10 cellular contexts compared by ENCODE assay signal in the genomic region with DNA sequence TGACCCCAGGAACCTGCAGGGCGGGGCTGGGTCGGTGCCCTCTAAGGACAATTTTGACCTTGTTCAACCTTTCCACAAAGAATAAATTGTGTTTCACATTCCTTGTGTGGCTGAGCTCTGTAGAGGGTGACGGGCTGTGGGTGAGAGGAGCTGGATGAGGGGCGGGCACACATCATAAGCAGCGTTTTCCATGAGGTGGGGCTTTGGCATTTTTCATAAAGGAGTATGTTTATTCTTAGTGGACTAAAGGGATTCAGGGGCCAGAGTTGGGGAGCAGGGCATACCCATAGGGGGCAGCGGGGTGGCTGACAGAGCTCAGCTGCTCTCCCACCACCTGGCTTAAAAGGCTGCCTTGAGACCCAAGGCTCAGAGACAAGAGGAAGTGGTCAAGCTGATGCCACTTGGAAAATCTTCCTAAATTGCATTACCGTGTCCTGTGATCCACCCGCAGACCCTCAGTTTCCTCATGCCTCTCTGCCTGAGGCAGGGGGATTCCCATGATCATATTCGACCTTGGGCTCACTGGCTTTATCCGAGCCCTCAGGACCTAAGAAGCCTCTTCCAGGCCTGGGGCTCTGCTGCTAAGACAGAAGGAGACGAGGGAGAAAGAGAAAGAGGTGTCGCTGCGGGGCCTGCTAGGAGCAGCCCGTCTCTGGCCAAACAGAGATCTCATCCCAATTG. TPM values are rescaled to one million over a fixed set of nuclear protein-coding genes. Genes with fewer than 3 reads are reported as not detected.
DNase-seq lines count a peak whose midpoint lies in the region; ATAC-seq, FAIRE-seq and TF ChIP-seq lines count a peak whose summit lies in the region.
"Had no signal": no experiment of that assay in that cellular context is flagged by ENCODE, and none has a peak within 500 bp of the region (broad histone marks: within the 10 kb centered on the region; RNA-seq: fewer than 3 reads in every experiment).

No MANE protein-coding gene starts in this region.

- H3K4me1 ChIP-seq in psoas muscle (peaks cover 43% of the 10 kb centered on the region), small intestine (ENCODE audit: control insufficient read depth in 2 of 2, insufficient read depth in 1 of 2, low read depth in 1 of 2, low read length in 1 of 2) (peaks cover 0 to 3% of the 10 kb centered on the region in 2 donors)

- DNase-seq in GM03348 (ENCODE audit: low spot score) (peak; percentile 47), SK-MEL-5 (ENCODE audit: low read depth, low spot score) (peak; percentile 72), fibroblast of villous mesenchyme (ENCODE audit: low read depth) (peak; percentile 90), psoas muscle (no peak), NCI-H524 treated with DMSO at 0.1 percent for 48 hours (lab: John Stamatoyannopoulos, UW) (no peak), NCI-H1105 (lab: John Stamatoyannopoulos, UW) (no peak), small intestine (no peak)
- DNase-seq: activated T-cell treated with anti-CD3 and anti-CD28 coated beads, Interleukin-2, amount 50 U/mL, for 24 hours; NK-92 treated with Interleukin-12 subunit alpha and Interleukin-12 subunit beta, amount 100 ng/mL, for 24 hours had no signal

- H3K9me3 ChIP-seq in psoas muscle (no peaks in the 10 kb centered on the region), small intestine (ENCODE audit: control insufficient read depth, low read depth) (no peaks in the 10 kb centered on the region)

- intact Hi-C loops in psoas muscle (cut with DNase I), result loop anchor here in 1 of 2 donors (2.0 kb wide), 1 partner anchor 17 kb away; no protein-coding TSS in a partner anchor

- no peak for FAIRE-seq in small intestine (lab: Jason Lieb, UNC)

- in situ Hi-C loops in SK-MEL-5 (cut with HindIII; ENCODE audit: low pct_unique_long_range_greater_than_20kb, low sequenced_read_pairs), result no loop called here

- H3K27me3 ChIP-seq in psoas muscle (ENCODE audit: insufficient read depth in 3 of 3, low read length in 2 of 3), result no peaks in the 10 kb centered on the region
- H3K27me3 ChIP-seq in small intestine (ENCODE audit: control insufficient read depth in 2 of 2, insufficient read depth in 2 of 2, low read length in 2 of 2), result no peaks in the 10 kb centered on the region

- ATAC-seq in psoas muscle (no peak), GM21737 (IDR thresholded peaks at IDR 0.05; ENCODE audit: unreplicated experiment) (no peak)

- 45 to 52% (median 51%) methylated on average over 14 of the region's 14 CpGs for WGBS in psoas muscle, 3 donors
- 53 to 70% (median 63%) methylated on average over 14 of the region's 14 CpGs for WGBS in small intestine, 3 donors

- no peak for TF ChIP-seq CTCF in fibroblast of villous mesenchyme (IDR thresholded peaks at IDR 0.05; ENCODE audit: insufficient read depth, low read depth, low read length)
- TF ChIP-seq CTCF in psoas muscle (IDR thresholded peaks at IDR 0.05), result no peak

- H3K36me3 ChIP-seq in psoas muscle (ENCODE audit: insufficient read depth in 1 of 2, low read depth in 1 of 2) (peaks cover 0 to 8% of the 10 kb centered on the region in 2 donors), small intestine (ENCODE audit: control insufficient read depth in 2 of 2, insufficient read depth in 2 of 2, low read length in 2 of 2) (peaks cover 4 to 8% of the 10 kb centered on the region in 2 donors)

- H3K27ac ChIP-seq in psoas muscle (peak overlapping the region; percentile 82), small intestine (ENCODE audit: low read depth in 1 of 2, low read length in 1 of 2) (peak overlapping the region in 1 of 2 donors; percentile 81)

- peak overlapping the region; percentile 8 for H3K4me3 ChIP-seq in fibroblast of villous mesenchyme (ENCODE audit: low read depth, low read length)
- peak overlapping the region; percentile 18 for H3K4me3 ChIP-seq in psoas muscle
- no peak overlapping the region for H3K4me3 ChIP-seq in small intestine (ENCODE audit: low read depth in 1 of 2, low read length in 2 of 2)

RNA-seq across cellular contexts. Expression of a gene that starts 11.4 kb away (rescaled TPM):
- 138 and 143 TPM in 2 replicates for total RNA-seq in SK-MEL-5 (2014; rRNA removed; shearing (Covaris generic))
- 169 and 195 TPM in 2 replicates for polyA plus RNA-seq in SK-MEL-5 (2015; cell fraction: cytosol; rRNA removed)
- 94.0 and 104 TPM in 2 replicates for polyA plus RNA-seq in SK-MEL-5 (2015; cell fraction: nucleus; rRNA removed)
- total RNA-seq in fibroblast of villous mesenchyme, result 188 and 327 TPM in 2 replicates
- 10 to 100 TPM in 3 of 4 donors, 1 to 10 TPM in 1; 9.6 to 18.5 (median 14.7) TPM for total RNA-seq in psoas muscle
- 10 to 100 TPM in 2 of 3 donors, 1 to 10 TPM in 1; 7.6 to 15.1 (median 10.0) TPM for polyA plus RNA-seq in psoas muscle
- 100 to 1,000 TPM in 1 of 3 donors, 10 to 100 TPM in 1, 1 to 10 TPM in 1; 6.9 to 105 (median 16.8) TPM for polyA plus RNA-seq in small intestine

RNA-seq across cellular contexts. Expression of a gene that starts 18.1 kb away (rescaled TPM):
- total RNA-seq in SK-MEL-5 (2014; rRNA removed; shearing (Covaris generic)), result 43.9 and 65.2 TPM in 2 replicates
- 36.3 and 49.9 TPM in 2 replicates for polyA plus RNA-seq in SK-MEL-5 (2015; cell fraction: cytosol; rRNA removed)
- 31.1 and 39.0 TPM in 2 replicates for polyA plus RNA-seq in SK-MEL-5 (2015; cell fraction: nucleus; rRNA removed)
- 58.3 and 82.5 TPM in 2 replicates for total RNA-seq in fibroblast of villous mesenchyme
- total RNA-seq in psoas muscle, result 10 to 100 TPM; 79.1 to 91.2 (median 84.9) TPM
- 100 to 1,000 TPM in 2 of 3 donors, 10 to 100 TPM in 1; 92.0 to 246 (median 102) TPM for polyA plus RNA-seq in psoas muscle
- polyA plus RNA-seq in small intestine, result 100 to 1,000 TPM; 117 to 164 (median 147) TPM

RNA-seq across cellular contexts. Expression of a gene that starts 23.7 kb away (rescaled TPM):
- 31.6 and 31.9 TPM in 2 replicates for total RNA-seq in SK-MEL-5 (2014; rRNA removed; shearing (Covaris generic))
- 94.4 and 118 TPM in 2 replicates for polyA plus RNA-seq in SK-MEL-5 (2015; cell fraction: cytosol; rRNA removed)
- polyA plus RNA-seq in SK-MEL-5 (2015; cell fraction: nucleus; rRNA removed), result 14.7 and 15.8 TPM in 2 replicates
- total RNA-seq in fibroblast of villous mesenchyme, result 104 and 108 TPM in 2 replicates
- 10 to 100 TPM; 30.9 to 50.6 (median 40.6) TPM for total RNA-seq in psoas muscle
- polyA plus RNA-seq in psoas muscle, result 10 to 100 TPM; 18.1 to 42.7 (median 25.1) TPM
- polyA plus RNA-seq in small intestine, result 10 to 100 TPM; 19.7 to 87.3 (median 28.4) TPM

RNA-seq across cellular contexts. Expression of a gene that starts 32.6 kb away (rescaled TPM):
- total RNA-seq in SK-MEL-5 (2014; rRNA removed; shearing (Covaris generic)), result 0.82 and 1.5 TPM in 2 replicates
- polyA plus RNA-seq in SK-MEL-5 (2015; cell fraction: cytosol; rRNA removed), result 1.4 and 3.4 TPM in 2 replicates
- polyA plus RNA-seq in SK-MEL-5 (2015; cell fraction: nucleus; rRNA removed), result 0.91 and 1.8 TPM in 2 replicates
- total RNA-seq in fibroblast of villous mesenchyme, result 3.9 and 5.5 TPM in 2 replicates
- 1 to 10 TPM; 1.3 to 2.6 (median 2.0) TPM for total RNA-seq in psoas muscle
- polyA plus RNA-seq in psoas muscle, result 1 to 10 TPM in 1 of 3 donors, under 1 TPM in 2; 0.93 to 2.6 (median 0.97) TPM
- polyA plus RNA-seq in small intestine, result 100 to 1,000 TPM in 2 of 3 donors, 10 to 100 TPM in 1; 52.9 to 355 (median 218) TPM

RNA-seq across cellular contexts. Expression of a gene that starts 35.2 kb away (rescaled TPM):
- not detected in 2 replicates for total RNA-seq in SK-MEL-5 (2014; rRNA removed; shearing (Covaris generic))
- polyA plus RNA-seq in SK-MEL-5 (2015; cell fraction: cytosol; rRNA removed), result not detected in 2 replicates
- polyA plus RNA-seq in SK-MEL-5 (2015; cell fraction: nucleus; rRNA removed), result not detected in 2 replicates
- total RNA-seq in fibroblast of villous mesenchyme, result under 0.01 and 0.43 TPM in 2 replicates
- under 1 TPM in 2 of 4 donors, not detected in 2; 0.21 to 0.34 TPM for total RNA-seq in psoas muscle
- under 1 TPM; 0.05 to 0.18 (median 0.10) TPM for polyA plus RNA-seq in psoas muscle
- polyA plus RNA-seq in small intestine, result 1 to 10 TPM in 1 of 3 donors, under 1 TPM in 2; 0.45 to 1.1 (median 0.90) TPM

Comparison
In these comparisons a context has a peak if more than half of its experiments do, and no peak if none do; other contexts are left out.
1. DNase-seq: peak in GM03348 (single experiment), SK-MEL-5 (single experiment) and fibroblast of villous mesenchyme (single experiment); none in psoas muscle (0 of 2), NCI-H524 treated with DMSO at 0.1 percent for 48 hours (single experiment), NCI-H1105 (single experiment) and small intestine (single experiment).
2. H3K4me3 ChIP-seq: peak in fibroblast of villous mesenchyme (single experiment) and psoas muscle (single experiment); none in small intestine (0 of 2).